In the genomic region with DNA sequence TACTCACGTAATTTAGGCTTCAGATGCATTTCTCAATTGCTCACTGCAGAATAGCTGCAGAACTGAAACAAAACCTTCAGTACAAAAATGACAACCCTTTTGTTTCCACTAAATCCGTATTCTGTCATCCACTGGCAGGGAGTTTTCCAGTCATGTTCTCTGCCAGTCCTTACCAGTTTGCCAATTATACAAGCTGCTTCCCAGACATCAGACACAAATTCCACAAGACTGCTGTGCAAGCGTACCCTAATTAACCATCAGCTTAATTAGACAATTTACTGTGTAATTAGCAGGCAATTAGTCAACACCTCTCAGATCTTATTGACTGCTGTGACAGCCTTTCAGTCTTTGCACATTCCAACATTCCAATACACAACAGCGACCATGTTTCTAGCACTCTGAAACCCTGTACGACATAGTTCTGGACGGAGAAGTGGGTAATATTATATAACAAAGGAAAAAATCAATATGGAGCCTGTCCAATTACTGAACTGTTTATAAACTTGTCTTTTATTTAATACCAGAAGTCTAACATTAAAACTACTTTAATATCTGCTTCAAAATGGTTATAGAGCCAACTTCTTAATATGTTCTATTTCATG, we compare ENCODE assay signal across 30 cellular contexts.
DNase-seq lines count a peak whose midpoint lies in the region; ATAC-seq, FAIRE-seq and TF ChIP-seq lines count a peak whose summit lies in the region.
"Had no signal": no experiment of that assay in that cellular context is flagged by ENCODE, and none has a peak within 500 bp of the region (broad histone marks: within the 10 kb centered on the region; RNA-seq: fewer than 3 reads in every experiment).

No MANE protein-coding gene starts in this region.

- TF ChIP-seq CTCF in astrocyte (IDR thresholded peaks at IDR 0.05; ENCODE audit: insufficient read depth, low read depth, low read length) = no peak

- peak; percentile 59 for FAIRE-seq in astrocyte (lab: Jason Lieb, UNC)
- FAIRE-seq: GM12892 had no signal

- H3K27ac ChIP-seq in astrocyte (ENCODE audit: low read depth, low read length) = no peak overlapping the region
- H3K27ac ChIP-seq: BLaER1 treated with 17β-estradiol and CSF1 and Interleukin-3, amounts not matched to agents 10 nM and 100 nM; foreskin keratinocyte; PC-9 had no signal

- H3K27ac Mint-ChIP-seq in astrocyte (ENCODE audit: unreplicated experiment) = no peak overlapping the region
- no peak overlapping the region for H3K27ac Mint-ChIP-seq in activated naive CD4-positive, alpha-beta T cell treated with anti-CD3 and anti-CD28 coated beads for 36 hours
- H3K27ac Mint-ChIP-seq: activated CD4-positive, alpha-beta memory T cell treated with anti-CD3 and anti-CD28 coated beads, Interleukin-2, amount 10 ng/mL, durations not matched to agents 7 days and 5 days; activated naive CD4-positive, alpha-beta T cell treated with anti-CD3 and anti-CD28 coated beads, Interleukin-2, amount 10 ng/mL, durations not matched to agents 7 days and 5 days; memory B cell had no signal

- H3K4me2 ChIP-seq in astrocyte (ENCODE audit: low read length) = no peak overlapping the region
- H3K4me2 ChIP-seq: BLaER1 treated with 17β-estradiol and CSF1 and Interleukin-3, amounts not matched to agents 10 nM and 100 nM; PC-9 had no signal

- H3K4me1 ChIP-seq in astrocyte (ENCODE audit: insufficient read depth, low read length) = no peaks in the 10 kb centered on the region
- H3K4me1 ChIP-seq: BLaER1 treated with 17β-estradiol and CSF1 and Interleukin-3, amounts not matched to agents 10 nM and 100 nM; foreskin keratinocyte; HAP-1 had no signal

- no peak overlapping the region for H2AFZ ChIP-seq in astrocyte (ENCODE audit: low read depth, low read length)
- H2AFZ ChIP-seq: PC-9 had no signal

- no peaks in the 10 kb centered on the region for H3K27me3 ChIP-seq in astrocyte (ENCODE audit: insufficient read depth, low read length)
- H3K27me3 ChIP-seq: BLaER1 treated with 17β-estradiol and CSF1 and Interleukin-3, amounts not matched to agents 10 nM and 100 nM; foreskin keratinocyte had no signal

- H3K4me3 Mint-ChIP-seq in astrocyte (ENCODE audit: unreplicated experiment) = no peak overlapping the region
- no peak overlapping the region for H3K4me3 Mint-ChIP-seq in activated naive CD4-positive, alpha-beta T cell treated with anti-CD3 and anti-CD28 coated beads for 36 hours
- H3K4me3 Mint-ChIP-seq: activated CD4-positive, alpha-beta memory T cell treated with anti-CD3 and anti-CD28 coated beads, Interleukin-2, amount 10 ng/mL, durations not matched to agents 7 days and 5 days; activated naive CD4-positive, alpha-beta T cell treated with anti-CD3 and anti-CD28 coated beads, Interleukin-2, amount 10 ng/mL, durations not matched to agents 7 days and 5 days; memory B cell; neural crest cell had no signal

- CTCF ChIA-PET in activated naive CD4-positive, alpha-beta T cell treated with anti-CD3 and anti-CD28 coated beads for 36 hours (lab: Charles Lee) = no interaction called here

- ATAC-seq in esophagus mucosa (peak; percentile 22), GM21737 (IDR thresholded peaks at IDR 0.05; ENCODE audit: unreplicated experiment) (no peak), HG03432 (IDR thresholded peaks at IDR 0.05; ENCODE audit: unreplicated experiment) (no peak)
- ATAC-seq: foreskin keratinocyte, SK-N-SH treated with all-trans-retinoic acid at 6 μM for 48 hours had no signal

- no peaks in the 10 kb centered on the region for H3K27me3 Mint-ChIP-seq in astrocyte (ENCODE audit: low read depth, unreplicated experiment)
- H3K27me3 Mint-ChIP-seq in activated naive CD4-positive, alpha-beta T cell treated with anti-CD3 and anti-CD28 coated beads for 36 hours (ENCODE audit: low read depth) = no peaks in the 10 kb centered on the region
- H3K27me3 Mint-ChIP-seq: activated CD4-positive, alpha-beta memory T cell treated with anti-CD3 and anti-CD28 coated beads, Interleukin-2, amount 10 ng/mL, durations not matched to agents 7 days and 5 days; activated naive CD4-positive, alpha-beta T cell treated with anti-CD3 and anti-CD28 coated beads, Interleukin-2, amount 10 ng/mL, durations not matched to agents 7 days and 5 days; memory B cell had no signal

- H3K9ac ChIP-seq in astrocyte (ENCODE audit: low read length) = no peak overlapping the region
- H3K9ac ChIP-seq: BLaER1 treated with 17β-estradiol and CSF1 and Interleukin-3, amounts not matched to agents 10 nM and 100 nM had no signal

- H3K9me3 Mint-ChIP-seq in astrocyte (ENCODE audit: unreplicated experiment) = no peaks in the 10 kb centered on the region
- H3K9me3 Mint-ChIP-seq in activated naive CD4-positive, alpha-beta T cell treated with anti-CD3 and anti-CD28 coated beads for 36 hours = no peaks in the 10 kb centered on the region
- H3K9me3 Mint-ChIP-seq: activated CD4-positive, alpha-beta memory T cell treated with anti-CD3 and anti-CD28 coated beads, Interleukin-2, amount 10 ng/mL, durations not matched to agents 7 days and 5 days; activated naive CD4-positive, alpha-beta T cell treated with anti-CD3 and anti-CD28 coated beads, Interleukin-2, amount 10 ng/mL, durations not matched to agents 7 days and 5 days; memory B cell had no signal

- no peaks in the 10 kb centered on the region for H3K36me3 ChIP-seq in astrocyte (ENCODE audit: insufficient read depth, low read length)
- H3K36me3 ChIP-seq: HAP-1 had no signal

- no peak overlapping the region for H3K4me3 ChIP-seq in astrocyte (ENCODE audit: insufficient read depth, low read depth, low read length)
- H3K4me3 ChIP-seq: BLaER1 treated with 17β-estradiol and CSF1 and Interleukin-3, amounts not matched to agents 10 nM and 100 nM; HAP-1; PC-9 had no signal

- intact Hi-C loops in activated naive CD4-positive, alpha-beta T cell treated with anti-CD3 and anti-CD28 coated beads for 36 hours (cut with micrococcal nuclease) = no loop called here

- H3K36me3 Mint-ChIP-seq in astrocyte (ENCODE audit: low read depth, unreplicated experiment) = peaks cover 1% of the 10 kb centered on the region
- H3K36me3 Mint-ChIP-seq in activated naive CD4-positive, alpha-beta T cell treated with anti-CD3 and anti-CD28 coated beads for 36 hours (ENCODE audit: low read depth) = peaks cover 1% of the 10 kb centered on the region
- H3K36me3 Mint-ChIP-seq: activated naive CD4-positive, alpha-beta T cell treated with anti-CD3 and anti-CD28 coated beads, Interleukin-2, amount 10 ng/mL, durations not matched to agents 7 days and 5 days; memory B cell had no signal

- H4K20me1 ChIP-seq in astrocyte (ENCODE audit: insufficient read depth, low read length) = no peaks in the 10 kb centered on the region
- H4K20me1 ChIP-seq: BLaER1 treated with 17β-estradiol and CSF1 and Interleukin-3, amounts not matched to agents 10 nM and 100 nM had no signal

- H3K9me3 ChIP-seq in astrocyte (ENCODE audit: insufficient read depth, low read depth, low read length) = no peaks in the 10 kb centered on the region
- H3K9me3 ChIP-seq: BLaER1 treated with 17β-estradiol and CSF1 and Interleukin-3, amounts not matched to agents 10 nM and 100 nM; HAP-1 had no signal

- no peaks in the 10 kb centered on the region for H3K79me2 ChIP-seq in astrocyte (ENCODE audit: insufficient read depth, low read length)

- no peaks in the 10 kb centered on the region for H3K4me1 Mint-ChIP-seq in astrocyte (ENCODE audit: low read depth, unreplicated experiment)
- H3K4me1 Mint-ChIP-seq in activated naive CD4-positive, alpha-beta T cell treated with anti-CD3 and anti-CD28 coated beads for 36 hours (ENCODE audit: low read depth) = peaks cover 3% of the 10 kb centered on the region
- H3K4me1 Mint-ChIP-seq: activated CD4-positive, alpha-beta memory T cell treated with anti-CD3 and anti-CD28 coated beads, Interleukin-2, amount 10 ng/mL, durations not matched to agents 7 days and 5 days; activated naive CD4-positive, alpha-beta T cell treated with anti-CD3 and anti-CD28 coated beads, Interleukin-2, amount 10 ng/mL, durations not matched to agents 7 days and 5 days had no signal

- DNase-seq in astrocyte (ENCODE audit: low read depth) = no peak
- peak; percentile 50 for DNase-seq in islet precursor cell
- DNase-seq in putamen (ENCODE audit: low spot score) = peak; percentile 70
- DNase-seq in activated CD4-positive, CD25-positive, alpha-beta regulatory T cell (lab: John Stamatoyannopoulos, UW) = no peak
- no peak for DNase-seq in activated naive CD4-positive, alpha-beta T cell treated with anti-CD3 and anti-CD28 coated beads for 36 hours
- DNase-seq: activated CD4-positive, alpha-beta memory T cell treated with anti-CD3 and anti-CD28 coated beads, Interleukin-2, amount 10 ng/mL, durations not matched to agents 7 days and 5 days; activated CD4-positive, CD25-positive, alpha-beta regulatory T cell treated with anti-CD3 and anti-CD28 coated beads, Interleukin-2, amount 50 U/mL, for 72 hours; activated CD8-positive, alpha-beta memory T cell treated with anti-CD3 and anti-CD28 coated beads, Interleukin-2, amount 50 U/mL, for 4 hours; activated naive CD4-positive, alpha-beta T cell treated with anti-CD3 and anti-CD28 coated beads, Interleukin-2, amount 10 ng/mL, durations not matched to agents 7 days and 5 days; effector CD8-positive, alpha-beta T cell; foreskin keratinocyte; Kasumi-1; NCI-H1436 treated with DMSO at 0.1 percent for 48 hours; NCI-H2081 treated with DMSO at 0.1 percent for 48 hours; NCI-H226; NCI-H526 treated with DMSO at 0.1 percent for 48 hours; PC-9; posterior cingulate gyrus; stimulated activated CD4-positive, alpha-beta T cell treated with anti-CD3 and anti-CD28 coated beads, Interleukin-15, amount 100 ng/mL, for 24 hours; stimulated activated naive CD4-positive, alpha-beta T cell; T-helper 2 cell had no signal

Comparison
In these comparisons a context has a peak if more than half of its experiments do, and no peak if none do; other contexts are left out.
1. DNase-seq: peak in islet precursor cell (single experiment) and putamen (single experiment); none in astrocyte (single experiment), activated CD4-positive, CD25-positive, alpha-beta regulatory T cell (0 of 4) and activated naive CD4-positive, alpha-beta T cell treated with anti-CD3 and anti-CD28 coated beads for 36 hours (single experiment).